1 cellular context compared by ENCODE assay signal in genomic region chr5:10533218-10533617, GRCh38.
TF ChIP-seq lines count a peak whose summit lies in the region.

No MANE protein-coding gene starts in this region.

TF ChIP-seq in GM23338, 12 proteins besides CTCF, POLR2A, EP300 and RAD21:
- no peak for TF ChIP-seq ZNF462 (CRISPR knock-in tag; IDR thresholded peaks at IDR 0.05)
- no peak for TF ChIP-seq EZH2phosphoT487 (IDR thresholded peaks at IDR 0.05; ENCODE audit: unreplicated experiment)
- no peak for TF ChIP-seq POLR2AphosphoS5 (IDR thresholded peaks at IDR 0.05; ENCODE audit: low read depth)
- no peak for TF ChIP-seq EZH2 (IDR thresholded peaks at IDR 0.05; ENCODE audit: low read depth, unreplicated experiment)
- no peak for TF ChIP-seq NANOG (IDR thresholded peaks at IDR 0.05; ENCODE audit: borderline replicate concordance)
- no peak for TF ChIP-seq ZNF331 (CRISPR knock-in tag; IDR thresholded peaks at IDR 0.05; ENCODE audit: low read depth)
- no peak for TF ChIP-seq JUNB (IDR thresholded peaks at IDR 0.05; ENCODE audit: unreplicated experiment)
- no peak for TF ChIP-seq STAT1 (IDR thresholded peaks at IDR 0.05; ENCODE audit: unreplicated experiment)
- TF ChIP-seq ETS1 (IDR thresholded peaks at IDR 0.05), result no peak
- TF ChIP-seq REST (IDR thresholded peaks at IDR 0.05; ENCODE audit: unreplicated experiment), result no peak
